8 cellular contexts compared by ENCODE assay signal in the genomic region with DNA sequence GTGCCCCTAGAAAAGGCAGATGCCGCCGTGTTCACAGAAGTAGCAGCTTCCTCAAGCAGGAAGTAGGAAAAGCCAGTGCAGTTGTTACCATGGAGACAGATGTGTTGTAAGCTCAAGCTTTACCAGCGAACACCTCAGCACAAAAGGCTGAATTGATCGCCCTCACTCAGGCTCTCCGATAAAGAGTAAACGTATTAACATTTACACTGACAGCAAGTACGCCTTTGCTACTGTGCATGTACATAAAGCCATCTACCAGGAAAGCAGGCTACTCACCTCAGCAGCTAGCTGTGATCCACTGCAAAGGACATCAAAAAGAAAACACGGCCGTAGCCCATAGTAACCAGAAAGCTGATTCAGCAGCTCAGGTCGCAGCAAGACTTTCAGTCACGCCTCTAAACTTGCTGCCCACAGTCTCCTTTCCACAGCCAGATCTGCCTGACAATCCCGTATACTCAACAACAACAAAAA.
A peak's percentile ranks its signal among the peaks of the same experiment; 100 is the strongest.
DNase-seq lines count a peak whose midpoint lies in the region; ATAC-seq and TF ChIP-seq lines count a peak whose summit lies in the region.
"Not testable (repeated sequence)": the region's sequence is repeated elsewhere in the genome, so short reads cannot be mapped to it uniquely, and the experiment has no call there.

No MANE protein-coding gene starts in this region.

- not testable (repeated sequence) for H2BK15ac ChIP-seq in neuronal stem cell (ENCODE audit: low read length)

- POLR2A ChIA-PET in CD8-positive, alpha-beta T cell (lab: Charles Lee) = not testable (repeated sequence)

- not testable (repeated sequence) for H3K27me3 Mint-ChIP-seq in CD8-positive, alpha-beta T cell (ENCODE audit: low read depth); activated T-cell treated with anti-CD3 and anti-CD28 coated beads, Interleukin-2, amount 50 U/mL, for 24 hours; central memory CD8-positive, alpha-beta T cell

- not testable (repeated sequence) for H4K20me1 ChIP-seq in MM.1S (ENCODE audit: insufficient read depth, low read length)

- H3K36me3 ChIP-seq in CD8-positive, alpha-beta T cell (ENCODE audit: insufficient read depth, low read length); MM.1S (replicated peaks; ENCODE audit: insufficient read depth, low read length); iPS DF 6.9 (ENCODE audit: control insufficient read depth, insufficient read depth, low read length); neuronal stem cell (replicated peaks in 1 of 2; ENCODE audit: control insufficient read depth in 2 of 2, insufficient read depth in 2 of 2, low read length in 2 of 2): not testable (repeated sequence)

- not testable (repeated sequence) for H3K9me3 Mint-ChIP-seq in CD8-positive, alpha-beta T cell; activated T-cell treated with anti-CD3 and anti-CD28 coated beads, Interleukin-2, amount 50 U/mL, for 24 hours; central memory CD8-positive, alpha-beta T cell

- not testable (repeated sequence) for H2AFZ ChIP-seq in MM.1S (ENCODE audit: low read length)
- peak overlapping the region; percentile 40 for H2AFZ ChIP-seq in neuronal stem cell (ENCODE audit: low read length)

- not testable (repeated sequence) for H3K4ac ChIP-seq in neuronal stem cell (ENCODE audit: low read length)

- peak; percentile 22 to 65 (median 51) for DNase-seq in CD8-positive, alpha-beta T cell
- DNase-seq in MM.1S (peak; percentile 77), T-helper 1 cell (peak in 4 of 5 donors; percentile 39 to 68 (median 52)), iPS DF 6.9 (ENCODE audit: low read depth, low spot score) (peak; percentile 7), neuronal stem cell (ENCODE audit: low spot score) (peak; percentile 21)
- DNase-seq in activated T-cell treated with anti-CD3 and anti-CD28 coated beads, Interleukin-2, amount 50 U/mL, for 24 hours = peak; percentile 53
- peak; percentile 19 to 53 for DNase-seq in central memory CD8-positive, alpha-beta T cell (ENCODE audit: low spot score in 2 of 2)
- peak; percentile 58 for DNase-seq in stimulated activated CD8-positive, alpha-beta memory T cell treated with anti-CD3 and anti-CD28 coated beads, Interleukin-4, amount 100 ng/mL, for 48 hours

- H2BK12ac ChIP-seq in neuronal stem cell (ENCODE audit: low read length) = not testable (repeated sequence)

- WGBS in iPS DF 6.9 (ENCODE audit: insufficient coverage, insufficient read length) = no CpG with 5 or more reads among the region's 12 CpGs
- no CpG with 5 or more reads among the region's 12 CpGs for WGBS in neuronal stem cell (ENCODE audit: extremely low coverage in 2 of 2, insufficient read length in 2 of 2, insufficient replicate concordance in 1 of 2), 2 donors

- H3K27ac ChIP-seq in CD8-positive, alpha-beta T cell (ENCODE audit: low read depth, low read length) = peak overlapping the region; percentile 56
- H3K27ac ChIP-seq in MM.1S (ENCODE audit: low read length) = peak overlapping the region; percentile 100
- H3K27ac ChIP-seq in iPS DF 6.9 (ENCODE audit: low read length); neuronal stem cell (replicated peaks; ENCODE audit: low read length): not testable (repeated sequence)

- H2BK5ac ChIP-seq in neuronal stem cell (ENCODE audit: low read length) = not testable (repeated sequence)

- H3K9me2 ChIP-seq in MM.1S (replicated peaks; ENCODE audit: insufficient read depth, low read length) = not testable (repeated sequence)

- H3K79me1 ChIP-seq in neuronal stem cell (ENCODE audit: low read depth, low read length) = not testable (repeated sequence)

- not testable (repeated sequence) for H2BK120ac ChIP-seq in neuronal stem cell (ENCODE audit: low read depth, low read length)

- not testable (repeated sequence) for H3K14ac ChIP-seq in neuronal stem cell (ENCODE audit: low read length)

- not testable (repeated sequence) for ATAC-seq in CD8-positive, alpha-beta T cell
- peak; percentile 28 for ATAC-seq in central memory CD8-positive, alpha-beta T cell (replicated peaks; ENCODE audit: extremely low read depth, poor library complexity, severe bottlenecking)

- intact Hi-C loops in CD8-positive, alpha-beta T cell (cut with DNase I, micrococcal nuclease) = loop anchor here in 1 of 2 experiments (2.0 to 5.0 kb wide), 2 partner anchors 87 to 508 kb away; no protein-coding TSS in a partner anchor

- not testable (repeated sequence) for H3K18ac ChIP-seq in neuronal stem cell (ENCODE audit: low read length)

- H4K8ac ChIP-seq in neuronal stem cell (ENCODE audit: low read depth, low read length) = not testable (repeated sequence)

- peaks cover 51% of the 10 kb centered on the region for H3K4me1 Mint-ChIP-seq in CD8-positive, alpha-beta T cell (ENCODE audit: low read depth)
- peaks cover 50% of the 10 kb centered on the region for H3K4me1 Mint-ChIP-seq in activated T-cell treated with anti-CD3 and anti-CD28 coated beads, Interleukin-2, amount 50 U/mL, for 24 hours (ENCODE audit: low read depth)
- H3K4me1 Mint-ChIP-seq in central memory CD8-positive, alpha-beta T cell = peaks cover 46% of the 10 kb centered on the region

- not testable (repeated sequence) for H3K27me3 ChIP-seq in CD8-positive, alpha-beta T cell (ENCODE audit: insufficient read depth, low read length); MM.1S (replicated peaks; ENCODE audit: insufficient read depth, low read length); iPS DF 6.9 (ENCODE audit: control insufficient read depth, insufficient read depth, low read length); neuronal stem cell (ENCODE audit: control insufficient read depth in 3 of 3, insufficient read depth in 3 of 3, low read depth in 1 of 3, low read length in 3 of 3)

- peaks cover 52% of the 10 kb centered on the region for H3F3A ChIP-seq in MM.1S (ENCODE audit: insufficient read depth, low read length)

- peak overlapping the region; percentile 89 for H3K4me2 ChIP-seq in MM.1S (ENCODE audit: low read depth, low read length)
- H3K4me2 ChIP-seq in neuronal stem cell (ENCODE audit: insufficient read depth, low read length, poor library complexity, severe bottlenecking) = not testable (repeated sequence)

- H3K36me3 Mint-ChIP-seq in CD8-positive, alpha-beta T cell = peaks cover 13% of the 10 kb centered on the region
- H3K36me3 Mint-ChIP-seq in activated T-cell treated with anti-CD3 and anti-CD28 coated beads, Interleukin-2, amount 50 U/mL, for 24 hours (ENCODE audit: low read depth) = not testable (repeated sequence)
- peaks cover 11% of the 10 kb centered on the region for H3K36me3 Mint-ChIP-seq in central memory CD8-positive, alpha-beta T cell (ENCODE audit: insufficient read depth)

- H3K4me3 Mint-ChIP-seq in CD8-positive, alpha-beta T cell = peak overlapping the region; percentile 98
- peak overlapping the region; percentile 79 for H3K4me3 Mint-ChIP-seq in activated T-cell treated with anti-CD3 and anti-CD28 coated beads, Interleukin-2, amount 50 U/mL, for 24 hours
- peak overlapping the region; percentile 92 for H3K4me3 Mint-ChIP-seq in central memory CD8-positive, alpha-beta T cell

- not testable (repeated sequence) for H3K9me3 ChIP-seq in CD8-positive, alpha-beta T cell (ENCODE audit: low read length); MM.1S (replicated peaks; ENCODE audit: insufficient read depth, low read length); iPS DF 6.9 (ENCODE audit: control insufficient read depth, insufficient read depth, low read length); neuronal stem cell (replicated peaks in 1 of 2; ENCODE audit: control insufficient read depth in 2 of 2, insufficient read depth in 1 of 2, low read depth in 1 of 2, low read length in 2 of 2)

- peak overlapping the region; percentile 99 for H3K27ac Mint-ChIP-seq in CD8-positive, alpha-beta T cell
- peak overlapping the region; percentile 94 for H3K27ac Mint-ChIP-seq in activated T-cell treated with anti-CD3 and anti-CD28 coated beads, Interleukin-2, amount 50 U/mL, for 24 hours
- peak overlapping the region; percentile 99 for H3K27ac Mint-ChIP-seq in central memory CD8-positive, alpha-beta T cell (ENCODE audit: low read depth)

- not testable (repeated sequence) for TF ChIP-seq CTCF in CD8-positive, alpha-beta T cell (IDR thresholded peaks at IDR 0.05); MM.1S (IDR thresholded peaks at IDR 0.05; ENCODE audit: low read length)

- peak overlapping the region; percentile 98 for H3K9ac ChIP-seq in MM.1S (ENCODE audit: low read length)
- H3K9ac ChIP-seq in neuronal stem cell (ENCODE audit: low read depth, low read length, poor library complexity) = not testable (repeated sequence)

- not testable (repeated sequence) for H3K23ac ChIP-seq in neuronal stem cell (ENCODE audit: low read depth, low read length, poor library complexity)

- H3K4me3 ChIP-seq in CD8-positive, alpha-beta T cell (ENCODE audit: low read depth, low read length) = peak overlapping the region; percentile 50
- peak overlapping the region; percentile 61 for H3K4me3 ChIP-seq in MM.1S (ENCODE audit: low read length)
- not testable (repeated sequence) for H3K4me3 ChIP-seq in iPS DF 6.9 (ENCODE audit: low read length); neuronal stem cell (ENCODE audit: low read length in 2 of 2)

- CTCF ChIA-PET in CD8-positive, alpha-beta T cell (lab: Charles Lee) = not testable (repeated sequence)

- H2AK5ac ChIP-seq in neuronal stem cell (ENCODE audit: low read depth, low read length) = not testable (repeated sequence)

- H3K79me2 ChIP-seq in MM.1S (ENCODE audit: low read length) = peaks cover 54% of the 10 kb centered on the region

- not testable (repeated sequence) for H4K91ac ChIP-seq in neuronal stem cell (ENCODE audit: low read depth, low read length, poor library complexity)

- H3K4me1 ChIP-seq in CD8-positive, alpha-beta T cell (ENCODE audit: insufficient read depth, low read length) = peaks cover 20% of the 10 kb centered on the region
- peaks cover 40% of the 10 kb centered on the region for H3K4me1 ChIP-seq in MM.1S (ENCODE audit: low read length)
- H3K4me1 ChIP-seq in iPS DF 6.9 (ENCODE audit: control insufficient read depth, insufficient read depth, low read length); neuronal stem cell (ENCODE audit: control insufficient read depth in 2 of 2, insufficient read depth in 1 of 2, low read depth in 1 of 2, low read length in 2 of 2): not testable (repeated sequence)

Comparison
In these comparisons a context has a peak if more than half of its experiments do, and no peak if none do; other contexts are left out.
1. DNase-seq: peak in every context shown above with its lines; median percentile 77 in MM.1S; 58 in stimulated activated CD8-positive, alpha-beta memory T cell treated with anti-CD3 and anti-CD28 coated beads, Interleukin-4, amount 100 ng/mL, for 48 hours; 53 in activated T-cell treated with anti-CD3 and anti-CD28 coated beads, Interleukin-2, amount 50 U/mL, for 24 hours; 52 in T-helper 1 cell; 51 in CD8-positive, alpha-beta T cell; 36 in central memory CD8-positive, alpha-beta T cell; 21 in neuronal stem cell; 7 in iPS DF 6.9.